In genomic region chr1:11196945-11197344, GRCh38 we compare ENCODE assay signal across 28 cellular contexts. TPM values are rescaled to one million over a fixed set of nuclear protein-coding genes. Genes with fewer than 3 reads are reported as not detected.
"Had no signal": no experiment of that assay in that cellular context is flagged by ENCODE, and none has a peak within 500 bp of the region (broad histone marks: within the 10 kb centered on the region; RNA-seq: fewer than 3 reads in every experiment).

No MANE protein-coding gene starts in this region.

- H3K9me3 ChIP-seq: ascending aorta, body of pancreas, MG63, Peyer's patch had no signal

- H3K27me3 ChIP-seq: ascending aorta, body of pancreas, MG63, Peyer's patch had no signal

- H3K4me1 ChIP-seq: ascending aorta, body of pancreas, Peyer's patch had no signal

- ATAC-seq: activated CD4-positive, CD25-positive, alpha-beta regulatory T cell treated with anti-CD3 and anti-CD28 coated beads, Interleukin-2, amount 50 U/mL, for 24 hours; activated CD8-positive, alpha-beta T cell treated with anti-CD3 and anti-CD28 coated beads for 36 hours; activated naive CD4-positive, alpha-beta T cell treated with anti-CD3 and anti-CD28 coated beads, Interleukin-2, amount 50 U/mL, for 72 hours; activated naive CD8-positive, alpha-beta T cell treated with anti-CD3 and anti-CD28 coated beads, Interleukin-2, amount 50 U/mL, for 24 hours; body of pancreas had no signal

- H3K4me1 Mint-ChIP-seq: activated naive CD8-positive, alpha-beta T cell treated with anti-CD3 and anti-CD28 coated beads, Interleukin-2, amount 50 U/mL, for 24 hours had no signal

- H3K4me2 ChIP-seq: KMS-11 had no signal

- H3K27ac Mint-ChIP-seq: activated CD8-positive, alpha-beta T cell treated with anti-CD3 and anti-CD28 coated beads for 36 hours; activated naive CD8-positive, alpha-beta T cell treated with anti-CD3 and anti-CD28 coated beads, Interleukin-2, amount 50 U/mL, for 24 hours; T-helper 1 cell treated with Interleukin-12 subunit alpha and Interleukin-12 subunit beta and Interleukin-4 antibody, amounts not matched to agents 30 μg/mL and 1 μg/mL, for 36 hours had no signal

- DNase-seq: activated CD4-positive, alpha-beta T cell treated with anti-CD3 and anti-CD28 coated beads for 4 hours; activated CD8-positive, alpha-beta memory T cell treated with anti-CD3 and anti-CD28 coated beads, Interleukin-2, amount 50 U/mL, for 48 hours; activated CD8-positive, alpha-beta T cell treated with anti-CD3 and anti-CD28 coated beads for 36 hours; activated naive CD8-positive, alpha-beta T cell treated with anti-CD3 and anti-CD28 coated beads, Interleukin-2, amount 50 U/mL, for 24 hours; activated T-cell treated with anti-CD3 and anti-CD28 coated beads, Interleukin-2, amount 50 U/mL, for 1 hour; amniotic stem cell; body of pancreas; MG63; MV-4-11; NCI-H1092 treated with DMSO at 0.1 percent for 48 hours; NCI-H1417 treated with DMSO at 0.1 percent for 48 hours; NCI-H1694; NCI-H2029; NCI-H2107; NCI-H2171 treated with DMSO at 0.1 percent for 48 hours; NCI-H345; NCI-H510A; NCI-H526 treated with DMSO at 0.1 percent for 48 hours; NCI-H82; Peyer's patch; SHP77 treated with DMSO at 0.1 percent for 48 hours had no signal

- H3K4me3 Mint-ChIP-seq: activated CD8-positive, alpha-beta T cell treated with anti-CD3 and anti-CD28 coated beads for 36 hours; activated naive CD8-positive, alpha-beta T cell treated with anti-CD3 and anti-CD28 coated beads, Interleukin-2, amount 50 U/mL, for 24 hours; T-helper 1 cell treated with Interleukin-12 subunit alpha and Interleukin-12 subunit beta and Interleukin-4 antibody, amounts not matched to agents 30 μg/mL and 1 μg/mL, for 36 hours had no signal

- H3K4me3 ChIP-seq: ascending aorta, body of pancreas, MG63, Peyer's patch had no signal

- H3K9ac ChIP-seq: KMS-11 had no signal

- H3K27ac ChIP-seq: ascending aorta, body of pancreas, KMS-11, Peyer's patch had no signal

- H3K9me3 Mint-ChIP-seq: activated CD8-positive, alpha-beta T cell treated with anti-CD3 and anti-CD28 coated beads for 36 hours; activated naive CD4-positive, alpha-beta T cell treated with anti-CD3 and anti-CD28 coated beads, Interleukin-2, amount 50 U/mL, for 72 hours; activated naive CD8-positive, alpha-beta T cell treated with anti-CD3 and anti-CD28 coated beads, Interleukin-2, amount 50 U/mL, for 24 hours; T-helper 1 cell treated with Interleukin-12 subunit alpha and Interleukin-12 subunit beta and Interleukin-4 antibody, amounts not matched to agents 30 μg/mL and 1 μg/mL, for 36 hours had no signal

- H3K27me3 Mint-ChIP-seq: activated CD8-positive, alpha-beta T cell treated with anti-CD3 and anti-CD28 coated beads for 36 hours; activated naive CD8-positive, alpha-beta T cell treated with anti-CD3 and anti-CD28 coated beads, Interleukin-2, amount 50 U/mL, for 24 hours had no signal

RNA-seq across cellular contexts. Expression of gene ANGPTL7, which starts 7.8 kb away (rescaled TPM):
- total RNA-seq: activated CD8-positive, alpha-beta T cell treated with anti-CD3 and anti-CD28 coated beads for 36 hours; activated naive CD4-positive, alpha-beta T cell treated with anti-CD3 and anti-CD28 coated beads, Interleukin-2, amount 50 U/mL, for 72 hours; OCI-LY7; SK-MEL-5 had no signal
